26 cellular contexts compared by ENCODE assay signal in the genomic region with DNA sequence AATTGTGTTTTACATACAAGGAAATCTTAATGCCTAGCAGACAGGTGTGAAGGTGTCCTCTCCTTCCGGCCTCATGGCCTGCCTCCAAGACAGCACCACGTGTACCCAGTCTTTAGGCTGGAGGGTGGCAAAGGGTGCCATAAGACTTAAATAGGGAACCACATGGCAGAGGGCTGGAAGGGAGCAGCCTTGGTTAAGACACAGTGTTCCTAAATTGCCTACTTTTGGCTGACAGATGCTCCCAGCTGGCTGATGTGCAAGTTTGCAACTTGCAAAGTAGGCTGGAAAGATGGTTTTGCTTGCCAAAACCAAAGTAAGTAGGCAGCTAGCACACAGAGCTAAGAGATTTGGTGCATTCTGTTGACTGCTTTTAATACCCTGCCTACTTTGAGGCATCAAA. TPM values are rescaled to one million over a fixed set of nuclear protein-coding genes. Genes with fewer than 3 reads are reported as not detected.
"Had no signal": no experiment of that assay in that cellular context is flagged by ENCODE, and none has a peak within 500 bp of the region (broad histone marks: within the 10 kb centered on the region; RNA-seq: fewer than 3 reads in every experiment).

No MANE protein-coding gene starts in this region.

- H3K36me3 Mint-ChIP-seq: activated naive CD4-positive, alpha-beta T cell treated with anti-CD3 and anti-CD28 coated beads, Interleukin-2, amount 50 U/mL, for 72 hours; natural killer cell treated with Interleukin-12 subunit alpha and Interleukin-12 subunit beta and Interleukin-15 and Interleukin-18, amount 100 ng/mL, for 72 hours had no signal

- H3K27me3 Mint-ChIP-seq: activated B cell treated with CpG ODN at 0.5 μM for 24 hours; activated CD4-positive, alpha-beta T cell treated with anti-CD3 and anti-CD28 coated beads, Interleukin-2, amount 10 ng/mL, durations not matched to agents 24 days and 14 days; central memory CD8-positive, alpha-beta T cell; memory B cell; natural killer cell treated with Interleukin-12 subunit alpha and Interleukin-12 subunit beta and Interleukin-15 and Interleukin-18, amount 100 ng/mL, for 72 hours; progenitor cell of endocrine pancreas had no signal

- H3K27ac Mint-ChIP-seq: activated B cell treated with CpG ODN at 0.5 μM for 24 hours; activated CD4-positive, alpha-beta T cell treated with anti-CD3 and anti-CD28 coated beads, Interleukin-2, amount 10 ng/mL, durations not matched to agents 24 days and 14 days; activated CD8-positive, alpha-beta T cell treated with anti-CD3 and anti-CD28 coated beads, Interleukin-2, amount 10 ng/mL, durations not matched to agents 7 days and 5 days; activated T-cell treated with anti-CD3 and anti-CD28 coated beads, Interleukin-2, amount 50 U/mL, for 72 hours; memory B cell; natural killer cell treated with Interleukin-12 subunit alpha and Interleukin-12 subunit beta and Interleukin-15 and Interleukin-18, amount 100 ng/mL, for 72 hours; progenitor cell of endocrine pancreas had no signal

- DNase-seq: activated B cell treated with CpG ODN at 0.5 μM for 24 hours; activated CD4-positive, alpha-beta T cell treated with anti-CD3 and anti-CD28 coated beads, Interleukin-2, amount 10 ng/mL, durations not matched to agents 24 days and 14 days; activated CD8-positive, alpha-beta memory T cell treated with anti-CD3 and anti-CD28 coated beads, Interleukin-2, amount 50 U/mL, for 4 hours; activated CD8-positive, alpha-beta T cell treated with anti-CD3 and anti-CD28 coated beads, Interleukin-2, amount 10 ng/mL, durations not matched to agents 7 days and 5 days; activated gamma-delta T cell; activated T-cell treated with anti-CD3 and anti-CD28 coated beads, Interleukin-2, amount 50 U/mL, for 72 hours; body of pancreas; cortex of kidney; effector CD8-positive, alpha-beta T cell; gastrocnemius medialis; heart right ventricle; left lung; nucleus accumbens; right lobe of liver; stimulated activated naive CD8-positive, alpha-beta T cell treated with anti-CD3 and anti-CD28 coated beads, Interleukin-15, Interleukin-2, amounts not matched to agents 100 U/mL and 50 U/mL, for 24 hours; T-helper 2 cell had no signal

- H3K27me3 ChIP-seq: body of pancreas, gastrocnemius medialis, heart right ventricle, left lung, right lobe of liver had no signal

- H3K9me3 ChIP-seq: body of pancreas, gastrocnemius medialis, heart right ventricle, left lung, right lobe of liver, thoracic aorta had no signal

- H3K4me1 ChIP-seq: body of pancreas, left lung, right lobe of liver had no signal

- H3K9me3 Mint-ChIP-seq: activated B cell treated with CpG ODN at 0.5 μM for 24 hours; activated CD4-positive, alpha-beta T cell treated with anti-CD3 and anti-CD28 coated beads, Interleukin-2, amount 10 ng/mL, durations not matched to agents 24 days and 14 days; activated naive CD4-positive, alpha-beta T cell treated with anti-CD3 and anti-CD28 coated beads, Interleukin-2, amount 50 U/mL, for 72 hours; activated T-cell treated with anti-CD3 and anti-CD28 coated beads, Interleukin-2, amount 50 U/mL, for 72 hours; central memory CD8-positive, alpha-beta T cell; memory B cell; natural killer cell treated with Interleukin-12 subunit alpha and Interleukin-12 subunit beta and Interleukin-15 and Interleukin-18, amount 100 ng/mL, for 72 hours had no signal

- ATAC-seq: activated CD8-positive, alpha-beta T cell treated with anti-CD3 and anti-CD28 coated beads, Interleukin-2, amount 10 ng/mL, durations not matched to agents 7 days and 5 days; activated naive CD4-positive, alpha-beta T cell treated with anti-CD3 and anti-CD28 coated beads, Interleukin-2, amount 50 U/mL, for 72 hours; activated T-cell treated with anti-CD3 and anti-CD28 coated beads, Interleukin-2, amount 50 U/mL, for 72 hours; body of pancreas; gastrocnemius medialis; heart right ventricle; left lung; natural killer cell treated with Interleukin-12 subunit alpha and Interleukin-12 subunit beta and Interleukin-15 and Interleukin-18, amount 100 ng/mL, for 72 hours; right lobe of liver; stimulated activated naive CD8-positive, alpha-beta T cell treated with anti-CD3 and anti-CD28 coated beads, Interleukin-15, Interleukin-2, amounts not matched to agents 100 U/mL and 50 U/mL, for 24 hours had no signal

- H3K27ac ChIP-seq: body of pancreas, gastrocnemius medialis, heart right ventricle, left lung, right lobe of liver, thoracic aorta had no signal

- H3K4me3 ChIP-seq: body of pancreas, gastrocnemius medialis, heart right ventricle, left lung, right lobe of liver, smooth muscle cell, thoracic aorta had no signal

- H3K4me1 Mint-ChIP-seq: activated B cell treated with CpG ODN at 0.5 μM for 24 hours; activated CD4-positive, alpha-beta T cell treated with anti-CD3 and anti-CD28 coated beads, Interleukin-2, amount 10 ng/mL, durations not matched to agents 24 days and 14 days; central memory CD8-positive, alpha-beta T cell; memory B cell had no signal

- H3K4me3 Mint-ChIP-seq: activated B cell treated with CpG ODN at 0.5 μM for 24 hours; activated CD4-positive, alpha-beta T cell treated with anti-CD3 and anti-CD28 coated beads, Interleukin-2, amount 10 ng/mL, durations not matched to agents 24 days and 14 days; activated CD8-positive, alpha-beta T cell treated with anti-CD3 and anti-CD28 coated beads, Interleukin-2, amount 10 ng/mL, durations not matched to agents 7 days and 5 days; activated T-cell treated with anti-CD3 and anti-CD28 coated beads, Interleukin-2, amount 50 U/mL, for 72 hours; central memory CD8-positive, alpha-beta T cell; memory B cell; natural killer cell treated with Interleukin-12 subunit alpha and Interleukin-12 subunit beta and Interleukin-15 and Interleukin-18, amount 100 ng/mL, for 72 hours had no signal

RNA-seq across cellular contexts. Expression of a gene that starts 56.5 kb away (rescaled TPM):
- total RNA-seq: activated B cell treated with CpG ODN at 0.5 μM for 24 hours; activated CD4-positive, alpha-beta T cell treated with anti-CD3 and anti-CD28 coated beads, Interleukin-2, amount 10 ng/mL, durations not matched to agents 24 days and 14 days; activated CD8-positive, alpha-beta T cell treated with anti-CD3 and anti-CD28 coated beads, Interleukin-2, amount 10 ng/mL, durations not matched to agents 7 days and 5 days; activated naive CD4-positive, alpha-beta T cell treated with anti-CD3 and anti-CD28 coated beads, Interleukin-2, amount 50 U/mL, for 72 hours; activated T-cell treated with anti-CD3 and anti-CD28 coated beads, Interleukin-2, amount 50 U/mL, for 72 hours; body of pancreas; endothelial cell of umbilical vein; fibroblast of lung; gastrocnemius medialis; heart right ventricle; left lung; natural killer cell treated with Interleukin-12 subunit alpha and Interleukin-12 subunit beta and Interleukin-15 and Interleukin-18, amount 100 ng/mL, for 72 hours; progenitor cell of endocrine pancreas; right lobe of liver; smooth muscle cell; thoracic aorta; urinary bladder had no signal
